ENCODE assay signal across 8 cellular contexts in the genomic region with DNA sequence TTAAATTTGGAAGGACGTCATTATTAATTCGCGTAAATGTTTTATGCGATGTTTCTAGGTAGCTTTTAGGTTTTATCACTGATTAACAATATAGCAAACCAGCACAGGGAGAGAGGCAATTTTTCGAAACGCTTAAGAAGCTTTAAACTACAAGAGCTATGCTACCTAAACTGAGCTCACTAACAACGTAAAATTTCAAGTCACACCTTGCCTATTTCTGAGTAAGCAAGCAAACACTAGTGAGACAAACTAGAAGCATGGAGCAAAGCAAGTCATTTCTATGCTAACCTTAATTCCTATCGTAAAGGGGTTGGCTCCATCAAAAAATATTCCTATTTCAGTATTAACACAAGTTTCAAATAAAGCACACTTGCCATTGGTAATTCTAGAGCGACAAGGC. TPM values are rescaled to one million over a fixed set of nuclear protein-coding genes. Genes with fewer than 3 reads are reported as not detected.
DNase-seq lines count a peak whose midpoint lies in the region; ATAC-seq and TF ChIP-seq lines count a peak whose summit lies in the region.

No MANE protein-coding gene starts in this region.

- intact Hi-C loops in left lung (cut with DNase I): no loop called here

- CTCF ChIA-PET in activated CD4-positive, alpha-beta T cell treated with anti-CD3 and anti-CD28 coated beads, Interleukin-2, amount 10 ng/mL, durations not matched to agents 7 days and 5 days (lab: Charles Lee): interaction anchor here (0.6 to 1.2 kb wide), 2 partner anchors 18 to 413 kb away, joined by 3 to 5 read pairs; no protein-coding TSS in a partner anchor

- H3K4me1 ChIP-seq in left lung (peaks cover 0 to 46% of the 10 kb centered on the region in 2 donors), thoracic aorta (ENCODE audit: control insufficient read depth in 1 of 2, low read depth in 2 of 2) (peaks cover 14 to 29% of the 10 kb centered on the region in 2 donors)

- peak overlapping the region; percentile 92 to 98 for H3K27ac ChIP-seq in left lung
- peak overlapping the region; percentile 95 to 97 for H3K27ac ChIP-seq in thoracic aorta

- no peak for ATAC-seq in activated naive CD8-positive, alpha-beta T cell treated with anti-CD3 and anti-CD28 coated beads, Interleukin-2, amount 10 ng/mL, durations not matched to agents 7 days and 5 days (ENCODE audit: low read depth)
- ATAC-seq in left lung (peak; percentile 15), thoracic aorta (ENCODE audit: insufficient number of reproducible peaks, low FRiP score, low read depth) (no peak), GM18909 (IDR thresholded peaks at IDR 0.05; ENCODE audit: poor library complexity, unreplicated experiment) (no peak), HG03439 (IDR thresholded peaks at IDR 0.05; ENCODE audit: unreplicated experiment) (no peak)

- H3K9me3 ChIP-seq in left lung (no peaks in the 10 kb centered on the region), thoracic aorta (no peaks in the 10 kb centered on the region)

- no peaks in the 10 kb centered on the region for H3K36me3 ChIP-seq in left lung
- H3K36me3 ChIP-seq in thoracic aorta: no peaks in the 10 kb centered on the region

- peak overlapping the region; percentile 88 for H3K4me3 Mint-ChIP-seq in activated CD4-positive, alpha-beta T cell treated with anti-CD3 and anti-CD28 coated beads, Interleukin-2, amount 10 ng/mL, durations not matched to agents 7 days and 5 days
- H3K4me3 Mint-ChIP-seq in activated naive CD8-positive, alpha-beta T cell treated with anti-CD3 and anti-CD28 coated beads, Interleukin-2, amount 10 ng/mL, durations not matched to agents 7 days and 5 days: peak overlapping the region; percentile 87

- peaks cover 40% of the 10 kb centered on the region for H3K4me1 Mint-ChIP-seq in activated CD4-positive, alpha-beta T cell treated with anti-CD3 and anti-CD28 coated beads, Interleukin-2, amount 10 ng/mL, durations not matched to agents 7 days and 5 days
- H3K4me1 Mint-ChIP-seq in activated naive CD8-positive, alpha-beta T cell treated with anti-CD3 and anti-CD28 coated beads, Interleukin-2, amount 10 ng/mL, durations not matched to agents 7 days and 5 days: peaks cover 31% of the 10 kb centered on the region

- peaks cover 16% of the 10 kb centered on the region for H3K36me3 Mint-ChIP-seq in activated CD4-positive, alpha-beta T cell treated with anti-CD3 and anti-CD28 coated beads, Interleukin-2, amount 10 ng/mL, durations not matched to agents 7 days and 5 days (ENCODE audit: low read depth)
- H3K36me3 Mint-ChIP-seq in activated naive CD8-positive, alpha-beta T cell treated with anti-CD3 and anti-CD28 coated beads, Interleukin-2, amount 10 ng/mL, durations not matched to agents 7 days and 5 days: peaks cover 14% of the 10 kb centered on the region

- H3K27me3 ChIP-seq in left lung (no peaks in the 10 kb centered on the region), thoracic aorta (replicated peaks; ENCODE audit: insufficient read depth) (no peaks in the 10 kb centered on the region)

- peaks cover 2% of the 10 kb centered on the region for H3K27me3 Mint-ChIP-seq in activated CD4-positive, alpha-beta T cell treated with anti-CD3 and anti-CD28 coated beads, Interleukin-2, amount 10 ng/mL, durations not matched to agents 7 days and 5 days
- no peaks in the 10 kb centered on the region for H3K27me3 Mint-ChIP-seq in activated naive CD8-positive, alpha-beta T cell treated with anti-CD3 and anti-CD28 coated beads, Interleukin-2, amount 10 ng/mL, durations not matched to agents 7 days and 5 days

- no peak for DNase-seq in activated CD4-positive, alpha-beta T cell treated with anti-CD3 and anti-CD28 coated beads, Interleukin-2, amount 10 ng/mL, durations not matched to agents 7 days and 5 days
- no peak for DNase-seq in activated CD4-positive, alpha-beta T cell treated with anti-CD3 and anti-CD28 coated beads, Interleukin-2, amount 50 U/mL, for 1 hour
- no peak for DNase-seq in activated naive CD8-positive, alpha-beta T cell treated with anti-CD3 and anti-CD28 coated beads, Interleukin-2, amount 10 ng/mL, durations not matched to agents 7 days and 5 days
- no peak for DNase-seq in left lung
- no peak for DNase-seq in thoracic aorta (ENCODE audit: low spot score)
- no peak for DNase-seq in SK-N-DZ (ENCODE audit: low spot score)

- POLR2A ChIA-PET in activated CD4-positive, alpha-beta T cell treated with anti-CD3 and anti-CD28 coated beads, Interleukin-2, amount 10 ng/mL, durations not matched to agents 7 days and 5 days (lab: Charles Lee): interaction anchor here (0.6 to 0.9 kb wide), 2 partner anchors 44 to 56 kb away, joined by 3 read pairs; no protein-coding TSS in a partner anchor
- POLR2A ChIA-PET in activated naive CD8-positive, alpha-beta T cell treated with anti-CD3 and anti-CD28 coated beads, Interleukin-2, amount 10 ng/mL, durations not matched to agents 7 days and 5 days (lab: Charles Lee): interaction anchor here (0.8 to 2.6 kb wide), 3 partner anchors 20 to 434 kb away, joined by 5 to 14 read pairs (median 6); a partner anchor contains a TSS

- peaks cover 3% of the 10 kb centered on the region for H3K9me3 Mint-ChIP-seq in activated CD4-positive, alpha-beta T cell treated with anti-CD3 and anti-CD28 coated beads, Interleukin-2, amount 10 ng/mL, durations not matched to agents 7 days and 5 days
- no peaks in the 10 kb centered on the region for H3K9me3 Mint-ChIP-seq in activated naive CD8-positive, alpha-beta T cell treated with anti-CD3 and anti-CD28 coated beads, Interleukin-2, amount 10 ng/mL, durations not matched to agents 7 days and 5 days

- H3K27ac Mint-ChIP-seq in activated CD4-positive, alpha-beta T cell treated with anti-CD3 and anti-CD28 coated beads, Interleukin-2, amount 10 ng/mL, durations not matched to agents 7 days and 5 days: peak overlapping the region; percentile 94
- peak overlapping the region; percentile 88 for H3K27ac Mint-ChIP-seq in activated naive CD8-positive, alpha-beta T cell treated with anti-CD3 and anti-CD28 coated beads, Interleukin-2, amount 10 ng/mL, durations not matched to agents 7 days and 5 days

- H3K4me3 ChIP-seq in left lung: peak overlapping the region; percentile 83 to 92
- peak overlapping the region; percentile 86 for H3K4me3 ChIP-seq in thoracic aorta

- TF ChIP-seq CTCF in left lung (IDR thresholded peaks at IDR 0.05) (no peak), thoracic aorta (IDR thresholded peaks at IDR 0.05) (no peak)

RNA-seq across cellular contexts. Expression of a gene that starts 1.2 kb away (rescaled TPM):
- total RNA-seq in activated CD4-positive, alpha-beta T cell treated with anti-CD3 and anti-CD28 coated beads, Interleukin-2, amount 10 ng/mL, durations not matched to agents 7 days and 5 days: 10 to 100 TPM; 72.8 to 76.6 TPM
- total RNA-seq in activated naive CD8-positive, alpha-beta T cell treated with anti-CD3 and anti-CD28 coated beads, Interleukin-2, amount 10 ng/mL, durations not matched to agents 7 days and 5 days: 10 to 100 TPM; 86.8 to 91.3 TPM
- total RNA-seq in left lung: 10 to 100 TPM; 80.5 to 85.6 TPM
- total RNA-seq in thoracic aorta: 100 to 1,000 TPM in 1 of 2 donors, 10 to 100 TPM in 1; 64.0 to 121 TPM
- polyA plus RNA-seq in SK-N-DZ (2014; cell fraction: cytosol; rRNA removed): 6.0 and 6.5 TPM in 2 replicates
- polyA plus RNA-seq in SK-N-DZ (2014; cell fraction: nucleus; rRNA removed): 13.6 and 18.2 TPM in 2 replicates
